Comparison of ENCODE assay signal across 16 cellular contexts in the genomic region with DNA sequence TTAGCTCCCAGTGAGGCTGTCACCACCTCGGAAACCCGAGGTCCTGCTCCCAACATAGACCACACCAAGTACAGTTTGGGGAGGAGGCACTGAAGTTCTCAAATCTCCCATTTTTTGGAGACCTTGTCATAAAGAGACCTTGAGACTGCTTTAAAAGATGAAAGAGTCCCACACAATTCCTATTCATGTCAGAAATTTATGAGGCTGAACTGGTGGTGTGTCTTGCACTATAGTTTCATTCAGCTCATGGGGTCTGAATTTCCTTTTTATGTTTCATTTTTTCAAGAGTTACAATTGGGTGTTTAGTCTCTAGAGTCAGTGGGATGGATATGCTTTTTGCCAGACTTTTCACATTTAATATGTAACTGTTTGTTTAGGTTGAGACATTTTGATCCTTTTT. TPM values are rescaled to one million over a fixed set of nuclear protein-coding genes. Genes with fewer than 3 reads are reported as not detected.
DNase-seq lines count a peak whose midpoint lies in the region; ATAC-seq and TF ChIP-seq lines count a peak whose summit lies in the region.
"Had no signal": no experiment of that assay in that cellular context is flagged by ENCODE, and none has a peak within 500 bp of the region (broad histone marks: within the 10 kb centered on the region; RNA-seq: fewer than 3 reads in every experiment).

No MANE protein-coding gene starts in this region.

- WGBS in right cardiac atrium = 21% methylated on average over 2 of the region's 2 CpGs

- peak overlapping the region; percentile 82 for H3K27ac ChIP-seq in right cardiac atrium (ENCODE audit: low read length)
- H3K27ac ChIP-seq in upper lobe of right lung = peak overlapping the region; percentile 44
- H3K27ac ChIP-seq: brain microvascular endothelial cell had no signal

- no peaks in the 10 kb centered on the region for H3K9me3 Mint-ChIP-seq in dendritic cell treated with granulocyte-macrophage colony-stimulating factor and Interleukin-4, amounts not matched to agents 40 ng/mL and 50 ng/mL, for 4 days
- no peaks in the 10 kb centered on the region for H3K9me3 Mint-ChIP-seq in osteocyte (ENCODE audit: unreplicated experiment)

- no peaks in the 10 kb centered on the region for H3K36me3 Mint-ChIP-seq in dendritic cell treated with granulocyte-macrophage colony-stimulating factor and Interleukin-4, amounts not matched to agents 40 ng/mL and 50 ng/mL, for 4 days (ENCODE audit: low read depth)
- no peaks in the 10 kb centered on the region for H3K36me3 Mint-ChIP-seq in osteocyte (ENCODE audit: unreplicated experiment)
- H3K36me3 Mint-ChIP-seq: activated naive CD8-positive, alpha-beta T cell treated with anti-CD3 and anti-CD28 coated beads, Interleukin-2, amount 10 ng/mL, durations not matched to agents 7 days and 5 days; CD4-positive, CD25-positive, alpha-beta regulatory T cell had no signal

- peaks cover 62% of the 10 kb centered on the region for H3K4me1 Mint-ChIP-seq in dendritic cell treated with granulocyte-macrophage colony-stimulating factor and Interleukin-4, amounts not matched to agents 40 ng/mL and 50 ng/mL, for 4 days (ENCODE audit: low read depth)
- peaks cover 12% of the 10 kb centered on the region for H3K4me1 Mint-ChIP-seq in osteocyte (ENCODE audit: unreplicated experiment)
- H3K4me1 Mint-ChIP-seq: activated naive CD8-positive, alpha-beta T cell treated with anti-CD3 and anti-CD28 coated beads, Interleukin-2, amount 10 ng/mL, durations not matched to agents 7 days and 5 days; CD4-positive, CD25-positive, alpha-beta regulatory T cell had no signal

- H3K27me3 Mint-ChIP-seq in dendritic cell treated with granulocyte-macrophage colony-stimulating factor and Interleukin-4, amounts not matched to agents 40 ng/mL and 50 ng/mL, for 4 days = peaks cover 3% of the 10 kb centered on the region
- peaks cover 4% of the 10 kb centered on the region for H3K27me3 Mint-ChIP-seq in osteocyte (ENCODE audit: unreplicated experiment)

- H3K36me3 ChIP-seq in upper lobe of right lung = no peaks in the 10 kb centered on the region
- H3K36me3 ChIP-seq: brain microvascular endothelial cell, MG63 had no signal

- TF ChIP-seq CTCF in osteocyte (IDR thresholded peaks at IDR 0.05) (no peak), upper lobe of right lung (IDR thresholded peaks at IDR 0.05) (no peak)

- H3K27me3 ChIP-seq in right cardiac atrium (ENCODE audit: control insufficient read depth, insufficient read depth) (no peaks in the 10 kb centered on the region), upper lobe of right lung (no peaks in the 10 kb centered on the region)
- H3K27me3 ChIP-seq: brain microvascular endothelial cell, MG63 had no signal

- H3K4me1 ChIP-seq in right cardiac atrium (ENCODE audit: control insufficient read depth, insufficient read depth, low read length) (peaks cover 18% of the 10 kb centered on the region), upper lobe of right lung (peaks cover 21% of the 10 kb centered on the region)

- H3K4me3 Mint-ChIP-seq in dendritic cell treated with granulocyte-macrophage colony-stimulating factor and Interleukin-4, amounts not matched to agents 40 ng/mL and 50 ng/mL, for 4 days = no peak overlapping the region
- H3K4me3 Mint-ChIP-seq in osteocyte (ENCODE audit: unreplicated experiment) = no peak overlapping the region
- H3K4me3 Mint-ChIP-seq: activated naive CD8-positive, alpha-beta T cell treated with anti-CD3 and anti-CD28 coated beads, Interleukin-2, amount 10 ng/mL, durations not matched to agents 7 days and 5 days had no signal

- intact Hi-C loops in right cardiac atrium (cut with DNase I) = loop anchor here in 1 of 4 donors (5.0 kb wide), 1 partner anchor 35 kb away; no protein-coding TSS in a partner anchor
- intact Hi-C loops in left ventricle myocardium superior (cut with micrococcal nuclease) = no loop called here
- intact Hi-C loops in dendritic cell treated with granulocyte-macrophage colony-stimulating factor and Interleukin-4, amounts not matched to agents 40 ng/mL and 50 ng/mL, for 4 days (cut with micrococcal nuclease) = no loop called here
- intact Hi-C loops in upper lobe of right lung (cut with DNase I) = no loop called here

- H3K27ac Mint-ChIP-seq in dendritic cell treated with granulocyte-macrophage colony-stimulating factor and Interleukin-4, amounts not matched to agents 40 ng/mL and 50 ng/mL, for 4 days = peak overlapping the region; percentile 57
- H3K27ac Mint-ChIP-seq in osteocyte (ENCODE audit: unreplicated experiment) = peak overlapping the region; percentile 39
- H3K27ac Mint-ChIP-seq: activated naive CD8-positive, alpha-beta T cell treated with anti-CD3 and anti-CD28 coated beads, Interleukin-2, amount 10 ng/mL, durations not matched to agents 7 days and 5 days; CD4-positive, CD25-positive, alpha-beta regulatory T cell had no signal

- no peak for DNase-seq in right cardiac atrium
- no peak for DNase-seq in left ventricle myocardium superior
- DNase-seq in osteocyte (ENCODE audit: extremely low spot score, unreplicated experiment) = no peak
- DNase-seq in upper lobe of right lung = no peak
- no peak for DNase-seq in erythroblast (lab: John Stamatoyannopoulos, UW)
- no peak for DNase-seq in middle frontal gyrus (ENCODE audit: extremely low spot score, low spot score)
- no peak for DNase-seq in COLO668 (lab: John Stamatoyannopoulos, UW; ENCODE audit: unreplicated experiment)
- DNase-seq: activated CD4-positive, alpha-beta T cell treated with anti-CD3 and anti-CD28 coated beads, Interleukin-2, amount 50 U/mL, for 1 hour; activated naive CD8-positive, alpha-beta T cell treated with anti-CD3 and anti-CD28 coated beads, Interleukin-2, amount 10 ng/mL, durations not matched to agents 7 days and 5 days; brain microvascular endothelial cell; CD4-positive, CD25-positive, alpha-beta regulatory T cell; GDM1; MG63; NCI-H748 treated with DMSO at 0.1 percent for 48 hours; SHP77 treated with DMSO at 0.1 percent for 48 hours had no signal

- no peak overlapping the region for H3K4me3 ChIP-seq in right cardiac atrium (ENCODE audit: low read length)
- no peak overlapping the region for H3K4me3 ChIP-seq in upper lobe of right lung
- H3K4me3 ChIP-seq: MG63 had no signal

- TF ChIP-seq POLR2A in erythroblast (IDR thresholded peaks at IDR 0.05; ENCODE audit: low read length) = no peak

- H3K9me3 ChIP-seq in right cardiac atrium (ENCODE audit: control insufficient read depth, low read length) (no peaks in the 10 kb centered on the region), upper lobe of right lung (no peaks in the 10 kb centered on the region)
- H3K9me3 ChIP-seq: MG63 had no signal

- ATAC-seq in right cardiac atrium (no peak), left ventricle myocardium superior (no peak), upper lobe of right lung (no peak)

RNA-seq across cellular contexts. Expression of gene ITGA9, which starts 40.5 kb away (rescaled TPM):
- total RNA-seq in right cardiac atrium = 10 to 100 TPM; 19.0 to 56.5 (median 32.6) TPM
- 5.7 TPM for polyA plus RNA-seq in right cardiac atrium
- 44.2 TPM for total RNA-seq in left ventricle myocardium superior
- 0.24 and 0.44 TPM in 2 replicates for total RNA-seq in osteocyte
- total RNA-seq in upper lobe of right lung = 48.8 TPM
- polyA plus RNA-seq: CD4-positive, CD25-positive, alpha-beta regulatory T cell had no signal

Comparison
In these comparisons a context has a peak if more than half of its experiments do, and no peak if none do; other contexts are left out.
1. RNA of gene ITGA9, which starts 40.5 kb away (total RNA-seq): 48.8 TPM in upper lobe of right lung (single experiment), 44.2 TPM in left ventricle myocardium superior (single experiment) and 19.0 to 56.5 TPM in right cardiac atrium; 0.24 to 0.44 TPM in osteocyte; every median in the first group is over 10 times any median in the second.